ENCODE assay signal across 1 cellular context in the genomic region with DNA sequence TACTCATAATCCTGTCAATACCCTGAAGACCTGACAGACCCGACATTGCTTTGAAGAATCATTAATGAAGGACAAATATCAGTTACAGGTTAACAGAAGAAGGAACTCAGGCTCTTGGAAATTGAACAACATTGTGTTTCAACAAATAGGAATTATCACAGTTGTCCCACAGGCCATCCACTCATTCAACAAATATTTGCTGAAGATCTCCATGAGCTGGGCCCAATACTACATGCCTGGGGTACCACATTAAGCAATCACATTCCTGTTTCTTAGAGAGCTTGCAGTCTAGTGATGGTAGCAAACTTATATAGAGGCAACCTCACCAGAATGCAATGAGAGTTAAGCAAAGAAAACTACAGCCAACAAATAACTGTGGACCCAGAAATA.
A peak's percentile ranks its signal among the peaks of the same experiment; 100 is the strongest.
TF ChIP-seq lines count a peak whose summit lies in the region.

No MANE protein-coding gene starts in this region.

TF ChIP-seq in HepG2, 621 proteins besides CTCF, POLR2A, EP300 and RAD21:
- TF ChIP-seq BCL6 (CRISPR knock-in tag; IDR thresholded peaks at IDR 0.05), result peak; percentile 70
- no peak for TF ChIP-seq ZNF143 (CRISPR knock-in tag; IDR thresholded peaks at IDR 0.05)
